In the genomic region with DNA sequence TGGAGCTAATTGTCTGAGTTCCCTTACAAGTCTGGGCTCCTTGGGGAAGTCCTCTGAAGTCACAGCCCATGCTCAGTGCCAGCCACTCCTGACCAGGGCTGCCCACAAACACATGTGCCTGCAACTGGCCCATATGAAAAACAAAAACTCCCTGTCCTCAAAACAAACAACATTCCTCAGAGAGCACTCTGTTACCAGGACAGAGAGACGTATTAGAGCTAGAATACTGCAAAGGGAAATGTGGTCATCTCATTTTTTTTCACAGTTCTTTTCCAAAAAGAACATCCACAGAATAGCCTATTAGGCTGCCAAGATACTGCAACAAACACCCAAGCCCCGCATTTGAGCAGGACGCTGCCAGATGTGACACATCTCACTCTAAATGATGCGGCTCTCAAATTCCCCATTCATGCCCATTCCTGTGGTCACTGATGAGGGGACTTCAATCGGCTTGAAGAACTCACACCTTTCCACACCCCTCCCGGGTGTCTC, we compare ENCODE assay signal across 10 cellular contexts.
A peak's percentile ranks its signal among the peaks of the same experiment; 100 is the strongest.
DNase-seq lines count a peak whose midpoint lies in the region; ATAC-seq, FAIRE-seq and TF ChIP-seq lines count a peak whose summit lies in the region.
"Had no signal": no experiment of that assay in that cellular context is flagged by ENCODE, and none has a peak within 500 bp of the region (broad histone marks: within the 10 kb centered on the region; RNA-seq: fewer than 3 reads in every experiment).

No MANE protein-coding gene starts in this region.

- H3K27ac ChIP-seq in H1 (ENCODE audit: low read depth, low read length) (no peak overlapping the region), subcutaneous abdominal adipose tissue (ENCODE audit: low read depth, low read length) (peak overlapping the region; percentile 12)

- ATAC-seq in stimulated activated effector memory CD8-positive, alpha-beta T cell treated with anti-CD3 and anti-CD28 coated beads, Interleukin-12 subunit alpha, Interleukin-12 subunit beta, amount 100 ng/mL, for 72 hours: no peak

- 90% methylated on average over 6 of the region's 6 CpGs; no CpG with 5 or more reads in 1 of the 2 experiments for WGBS in H1 (ENCODE audit: extremely low coverage in 1 of 2, insufficient coverage in 1 of 2, insufficient read length in 1 of 2, insufficient replicate concordance in 2 of 2, low coverage in 1 of 2, low lambda C conversion rate in 2 of 2, missing lambda C conversion rate in 1 of 2), 2 experiments
- 38 to 41% methylated on average over 6 of the region's 6 CpGs for WGBS in lower leg skin, 2 donors

- H3K4me3 Mint-ChIP-seq in stimulated activated effector memory CD8-positive, alpha-beta T cell treated with anti-CD3 and anti-CD28 coated beads, Interleukin-12 subunit alpha, Interleukin-12 subunit beta, amount 100 ng/mL, for 72 hours: no peak overlapping the region
- H3K4me3 Mint-ChIP-seq in endothelial cell (ENCODE audit: unreplicated experiment): no peak overlapping the region

- H2BK12ac ChIP-seq in H1 (ENCODE audit: low read depth, low read length): no peak overlapping the region

- no peak overlapping the region for H3K27ac Mint-ChIP-seq in stimulated activated effector memory CD8-positive, alpha-beta T cell treated with anti-CD3 and anti-CD28 coated beads, Interleukin-12 subunit alpha, Interleukin-12 subunit beta, amount 100 ng/mL, for 72 hours
- H3K27ac Mint-ChIP-seq in endothelial cell (ENCODE audit: unreplicated experiment): no peak overlapping the region

- H3K4me2 ChIP-seq in H1 (ENCODE audit: insufficient read depth in 1 of 2, low read depth in 2 of 2, low read length in 2 of 2): no peak overlapping the region

- H3K9me3 Mint-ChIP-seq in stimulated activated effector memory CD8-positive, alpha-beta T cell treated with anti-CD3 and anti-CD28 coated beads, Interleukin-12 subunit alpha, Interleukin-12 subunit beta, amount 100 ng/mL, for 72 hours: no peaks in the 10 kb centered on the region
- no peaks in the 10 kb centered on the region for H3K9me3 Mint-ChIP-seq in endothelial cell (ENCODE audit: unreplicated experiment)

- no peak overlapping the region for H4K91ac ChIP-seq in H1 (replicated peaks; ENCODE audit: insufficient read length, low read length)

- no peak for FAIRE-seq in H1 (lab: Jason Lieb, UNC)

- intact Hi-C loops in lower leg skin (cut with DNase I; ENCODE audit: low total_unique reads): no loop called here

- peaks cover 0 to 18% of the 10 kb centered on the region in 2 experiments; a peak in 3 of 4 replicates for H3K79me2 ChIP-seq in H1 (ENCODE audit: control insufficient read depth in 1 of 2, insufficient read depth in 2 of 2, low read length in 2 of 2)

- 0 out of 2 replicates have a peak overlapping the region, but pooled peaks have one; percentile 25 for H2BK5ac ChIP-seq in H1 (ENCODE audit: low read depth, low read length)

- POLR2A ChIA-PET in H1 (lab: Charles Lee; ENCODE audit: partially characterized antibody): interaction anchor here (0.6 kb wide), 2 partner anchors 72 to 81 kb away, joined by 3 to 4 read pairs; no protein-coding TSS in a partner anchor

- CTCF ChIA-PET in H1 (lab: Charles Lee; ENCODE audit: partially characterized antibody): interaction anchor here (0.7 to 1.0 kb wide), 4 partner anchors 11 to 805 kb away, joined by 3 to 5 read pairs (median 4); partner anchors contain the start of gene BPHL

- no peak overlapping the region for H2BK120ac ChIP-seq in H1 (replicated peaks; ENCODE audit: low read depth, low read length)

- H3K23ac ChIP-seq in H1 (ENCODE audit: insufficient read length): no peak overlapping the region

- H3K36me3 ChIP-seq in MG63 (no peaks in the 10 kb centered on the region), H1 (ENCODE audit: control insufficient read depth in 2 of 4, insufficient read depth in 4 of 4, low read length in 3 of 4) (no peaks in the 10 kb centered on the region), subcutaneous abdominal adipose tissue (ENCODE audit: control insufficient read depth in 5 of 5, insufficient read depth in 5 of 5, low read length in 5 of 5) (no peaks in the 10 kb centered on the region)

- no peaks in the 10 kb centered on the region for H3K4me1 Mint-ChIP-seq in stimulated activated effector memory CD8-positive, alpha-beta T cell treated with anti-CD3 and anti-CD28 coated beads, Interleukin-12 subunit alpha, Interleukin-12 subunit beta, amount 100 ng/mL, for 72 hours
- peaks cover 10% of the 10 kb centered on the region for H3K4me1 Mint-ChIP-seq in endothelial cell (ENCODE audit: unreplicated experiment)

- H3K27me3 Mint-ChIP-seq in endothelial cell (ENCODE audit: unreplicated experiment): no peaks in the 10 kb centered on the region

- H2BK15ac ChIP-seq in H1 (ENCODE audit: low read length): 0 out of 2 replicates have a peak overlapping the region, but pooled peaks have one; percentile 53

- H3K79me1 ChIP-seq in H1 (ENCODE audit: low read depth, low read length): peaks cover 3% of the 10 kb centered on the region; the same call in 1 of the 2 replicates

- H2AFZ ChIP-seq in H1 (ENCODE audit: low read length): no peak overlapping the region

- H3K23me2 ChIP-seq in H1 (ENCODE audit: low read depth, low read length): no peaks in the 10 kb centered on the region

- H4K20me1 ChIP-seq in H1 (replicated peaks in 1 of 2; ENCODE audit: control insufficient read depth in 1 of 2, insufficient read depth in 2 of 2, low read length in 2 of 2): peaks cover 0 to 1% of the 10 kb centered on the region in 2 experiments

- peaks cover 0 to 8% (median 2%) of the 10 kb centered on the region in 4 experiments; a peak in 2 of 7 replicates for H3K4me1 ChIP-seq in H1 (replicated peaks in 1 of 4; ENCODE audit: control insufficient read depth in 3 of 4, insufficient read depth in 4 of 4, low read length in 3 of 4)
- H3K4me1 ChIP-seq in subcutaneous abdominal adipose tissue (ENCODE audit: control insufficient read depth in 5 of 5, insufficient read depth in 5 of 5, low read length in 5 of 5): peaks cover 2 to 56% (median 54%) of the 10 kb centered on the region in 5 donors

- DNase-seq in MG63 (peak; percentile 43), H1 (ENCODE audit: low read depth in 1 of 2, low spot score in 2 of 2) (no peak), lower leg skin (ENCODE audit: low spot score in 2 of 2) (peak; percentile 77 to 92), endothelial cell (ENCODE audit: low spot score) (no peak)
- DNase-seq in stimulated activated effector memory CD8-positive, alpha-beta T cell treated with anti-CD3 and anti-CD28 coated beads, Interleukin-12 subunit alpha, Interleukin-12 subunit beta, amount 100 ng/mL, for 72 hours (ENCODE audit: low spot score in 2 of 2): no peak
- no peak for DNase-seq in activated CD4-positive, alpha-beta T cell treated with anti-CD3 and anti-CD28 coated beads for 48 hours
- DNase-seq in activated CD8-positive, alpha-beta memory T cell treated with anti-CD3 and anti-CD28 coated beads, Interleukin-2, amount 50 U/mL, for 48 hours: no peak
- DNase-seq: NCI-H187 treated with DMSO at 0.1 percent for 48 hours had no signal

- no peak for TF ChIP-seq RAD21 in H1 (IDR thresholded peaks at IDR 0.05 in 1 of 2, conservative IDR thresholded peaks at IDR 0.05 in 1 of 2; ENCODE audit: low read depth in 2 of 2, low read length in 2 of 2)

- H4K5ac ChIP-seq in H1 (ENCODE audit: insufficient read length, low read depth, low read length): no peak overlapping the region

- H3K9me3 ChIP-seq in MG63 (no peaks in the 10 kb centered on the region), H1 (ENCODE audit: insufficient read depth in 2 of 2, low read depth in 1 of 2, low read length in 1 of 2) (no peaks in the 10 kb centered on the region), subcutaneous abdominal adipose tissue (ENCODE audit: control insufficient read depth in 5 of 5, low read length in 5 of 5) (no peaks in the 10 kb centered on the region)

- H3K14ac ChIP-seq in H1 (ENCODE audit: insufficient read length): no peak overlapping the region

- no peak for TF ChIP-seq EP300 in H1 (IDR thresholded peaks at IDR 0.05; ENCODE audit: borderline replicate concordance in 1 of 2, low read depth in 2 of 2, low read length in 2 of 2)

- no peak overlapping the region for H3K18ac ChIP-seq in H1 (ENCODE audit: extremely low read depth, low read length)

- TF ChIP-seq POLR2A in H1 (IDR thresholded peaks at IDR 0.05; ENCODE audit: control extremely low read depth in 1 of 2, low read depth in 2 of 2, low read length in 2 of 2): no peak
- no peak for TF ChIP-seq POLR2A in lower leg skin (IDR thresholded peaks at IDR 0.05)

- H3K9ac ChIP-seq in H1 (replicated peaks in 1 of 4; ENCODE audit: extremely low read depth in 1 of 4, low read depth in 3 of 4, low read length in 3 of 4) (no peak overlapping the region), subcutaneous abdominal adipose tissue (ENCODE audit: low read length in 5 of 5) (no peak overlapping the region)

- H3K27me3 ChIP-seq in MG63 (no peaks in the 10 kb centered on the region), H1 (replicated peaks in 1 of 4; ENCODE audit: control insufficient read depth in 3 of 4, extremely low read depth in 1 of 4, insufficient read depth in 3 of 4, low read length in 3 of 4) (no peaks in the 10 kb centered on the region), subcutaneous abdominal adipose tissue (ENCODE audit: control insufficient read depth in 5 of 5, insufficient read depth in 4 of 5, low read length in 5 of 5) (no peaks in the 10 kb centered on the region)

- H3K4me3 ChIP-seq in MG63: no peak overlapping the region
- no peak overlapping the region for H3K4me3 ChIP-seq in H1 (ENCODE audit: extremely low read depth in 1 of 4, insufficient read depth in 2 of 4, low read depth in 3 of 4, low read length in 4 of 4)
- no peak overlapping the region for H3K4me3 ChIP-seq in lower leg skin (ENCODE audit: low read depth, poor library complexity, severe bottlenecking)
- peak overlapping the region in 1 of 5 donors; percentile 3 for H3K4me3 ChIP-seq in subcutaneous abdominal adipose tissue (ENCODE audit: low read depth in 1 of 5, low read length in 5 of 5)
- H3K4me3 ChIP-seq: coronary artery had no signal

- H2BK20ac ChIP-seq in H1 (ENCODE audit: low read length): no peak overlapping the region

- H3K56ac ChIP-seq in H1 (replicated peaks; ENCODE audit: insufficient read length, low read depth, low read length): no peak overlapping the region

- H3K4ac ChIP-seq in H1 (replicated peaks; ENCODE audit: insufficient read length, low read depth, low read length): no peak overlapping the region

- no peak overlapping the region for H4K8ac ChIP-seq in H1 (ENCODE audit: extremely low read depth, insufficient read depth, low read length)

- no peak overlapping the region for H2AK5ac ChIP-seq in H1 (ENCODE audit: low read depth, low read length)

- no peak for TF ChIP-seq CTCF in H1 (IDR thresholded peaks at IDR 0.05; ENCODE audit: control extremely low read depth in 1 of 3, insufficient read depth in 1 of 3, low read depth in 1 of 3, low read length in 3 of 3)
- TF ChIP-seq CTCF in lower leg skin (IDR thresholded peaks at IDR 0.05): no peak
- TF ChIP-seq CTCF in endothelial cell (IDR thresholded peaks at IDR 0.05; ENCODE audit: unreplicated experiment): no peak

- no peaks in the 10 kb centered on the region for H3K36me3 Mint-ChIP-seq in stimulated activated effector memory CD8-positive, alpha-beta T cell treated with anti-CD3 and anti-CD28 coated beads, Interleukin-12 subunit alpha, Interleukin-12 subunit beta, amount 100 ng/mL, for 72 hours
- H3K36me3 Mint-ChIP-seq in endothelial cell (ENCODE audit: low read depth, unreplicated experiment): peaks cover 13% of the 10 kb centered on the region

TF ChIP-seq in H1, 55 proteins besides CTCF, POLR2A, EP300 and RAD21 (continues in another document):
- TF ChIP-seq SIX5 (IDR thresholded peaks at IDR 0.05; ENCODE audit: low read depth, low read length): no peak

Comparison
In these comparisons a context has a peak if more than half of its experiments do, and no peak if none do; other contexts are left out.
1. DNase-seq: peak in MG63 (single experiment) and lower leg skin (2 of 2); none in H1 (0 of 2), stimulated activated effector memory CD8-positive, alpha-beta T cell treated with anti-CD3 and anti-CD28 coated beads, Interleukin-12 subunit alpha, Interleukin-12 subunit beta, amount 100 ng/mL, for 72 hours (0 of 2), activated CD4-positive, alpha-beta T cell treated with anti-CD3 and anti-CD28 coated beads for 48 hours (single experiment), endothelial cell (single experiment) and activated CD8-positive, alpha-beta memory T cell treated with anti-CD3 and anti-CD28 coated beads, Interleukin-2, amount 50 U/mL, for 48 hours (single experiment).